ENCODE assay signal across 8 cellular contexts in the genomic region with DNA sequence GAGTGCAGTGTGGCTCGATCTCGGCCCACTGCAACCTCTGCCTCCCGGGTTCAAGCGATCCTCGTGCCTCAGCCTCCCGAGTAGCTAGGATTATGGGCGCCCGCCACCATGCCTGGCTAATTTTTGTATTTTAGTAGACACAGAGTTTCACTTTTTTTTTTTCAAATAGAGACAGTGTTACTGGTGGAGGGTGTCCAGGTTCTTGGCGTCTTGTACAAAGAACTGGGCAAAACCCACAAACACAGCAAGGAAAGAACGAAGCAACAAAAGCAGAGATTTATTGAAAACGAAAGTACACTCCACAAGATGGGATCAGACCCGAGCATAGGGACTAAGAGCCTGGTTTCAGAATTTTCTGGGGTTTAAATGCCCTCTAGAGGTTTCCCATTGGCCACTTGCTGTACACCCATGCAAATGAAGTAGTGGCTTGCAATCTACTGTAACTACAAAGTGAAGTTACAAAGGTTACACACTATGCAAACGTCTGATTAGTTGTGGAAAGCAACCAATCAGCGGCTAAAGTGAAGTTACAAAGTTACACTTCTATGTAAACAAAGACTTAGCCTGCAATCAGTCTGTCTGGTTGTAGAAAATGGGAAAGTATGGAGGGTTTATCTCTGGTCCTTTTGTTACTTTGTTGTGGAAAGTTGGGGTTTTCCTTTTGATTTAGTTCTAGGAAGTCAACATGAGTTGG.
A peak's percentile ranks its signal among the peaks of the same experiment; 100 is the strongest.
DNase-seq lines count a peak whose midpoint lies in the region; ATAC-seq and TF ChIP-seq lines count a peak whose summit lies in the region.

No MANE protein-coding gene starts in this region.

- POLR2A ChIA-PET in A673 (lab: Charles Lee; ENCODE audit: low non-redundant PET), result no interaction called here

- H3K27me3 ChIP-seq in A673 (replicated peaks; ENCODE audit: insufficient read depth, low read depth, low read length, poor library complexity) (no peaks in the 10 kb centered on the region), Peyer's patch (no peaks in the 10 kb centered on the region)

- CTCF ChIA-PET in A673 (lab: Charles Lee), result no interaction called here

- no peaks in the 10 kb centered on the region for H3K36me3 Mint-ChIP-seq in immature natural killer cell

- H3K27me3 Mint-ChIP-seq in immature natural killer cell (ENCODE audit: low read depth in 3 of 3), result peaks cover 11 to 21% (median 15%) of the 10 kb centered on the region in 3 donors

- ATAC-seq in HG02571 (IDR thresholded peaks at IDR 0.05; ENCODE audit: unreplicated experiment), result no peak
- ATAC-seq in activated CD4-positive, CD25-positive, alpha-beta regulatory T cell treated with anti-CD3 and anti-CD28 coated beads, Interleukin-2, amount 50 U/mL, for 24 hours, result no peak

- TF ChIP-seq CTCF in A673 (conservative IDR thresholded peaks at IDR 0.05; ENCODE audit: low read depth, low read length), result 0 out of 2 replicates have a peak, but pooled peaks have one; percentile 16
- no peak for TF ChIP-seq CTCF in Peyer's patch (IDR thresholded peaks at IDR 0.05)

- no peaks in the 10 kb centered on the region for H3K9me3 Mint-ChIP-seq in immature natural killer cell

- H3K4me3 Mint-ChIP-seq in immature natural killer cell, result peak overlapping the region; percentile 21 to 91 (median 61)

- H3K4me1 Mint-ChIP-seq in immature natural killer cell, result peaks cover 22 to 24% of the 10 kb centered on the region in 2 donors

- BruUV-seq in A673 (replicated peaks; lab: Mats Ljungman, UMichigan), result no TSS peak

- H3K4me3 ChIP-seq in A673 (ENCODE audit: low read depth, low read length, poor library complexity, severe bottlenecking) (no peak overlapping the region), Peyer's patch (peak overlapping the region in 2 of 4 donors; percentile 31 to 32)

- intact Hi-C loops in A673 (cut with micrococcal nuclease; ENCODE audit: unreplicated experiment), result loop anchor here (10.0 kb wide), 1 partner anchor 201 kb away; the partner anchor contains the start of gene DYRK1A

- H3K36me3 ChIP-seq in A673 (ENCODE audit: insufficient read depth, low read length, poor library complexity, severe bottlenecking), result no peaks in the 10 kb centered on the region
- H3K36me3 ChIP-seq in Peyer's patch, result no peaks in the 10 kb centered on the region

- DNase-seq in A673 (ENCODE audit: low spot score) (peak; percentile 45), EH (ENCODE audit: low read depth) (peak; percentile 77), SHP77 (lab: John Stamatoyannopoulos, UW) (peak; percentile 17 to 37), immature natural killer cell (no peak), Peyer's patch (no peak)
- no peak for DNase-seq in activated effector memory CD4-positive, alpha-beta T cell treated with Interleukin-2 at 50 U/mL for 16 hours

- H3K27ac ChIP-seq in A673 (ENCODE audit: low read depth, low read length, poor library complexity, severe bottlenecking), result no peak overlapping the region
- H3K27ac ChIP-seq in Peyer's patch, result no peak overlapping the region

- TF ChIP-seq POLR2A in Peyer's patch (IDR thresholded peaks at IDR 0.05), result no peak

- peak overlapping the region; percentile 54 to 100 (median 99) for H3K27ac Mint-ChIP-seq in immature natural killer cell

- peaks cover 12% of the 10 kb centered on the region for H3K4me1 ChIP-seq in A673 (ENCODE audit: insufficient read depth, low read length, poor library complexity, severe bottlenecking)
- H3K4me1 ChIP-seq in Peyer's patch, result peaks cover 0 to 16% (median 3%) of the 10 kb centered on the region in 4 donors

- H3K9me3 ChIP-seq in A673 (ENCODE audit: low read depth, low read length, poor library complexity, severe bottlenecking) (no peaks in the 10 kb centered on the region), Peyer's patch (no peaks in the 10 kb centered on the region)

Comparison
In these comparisons a context has a peak if more than half of its experiments do, and no peak if none do; other contexts are left out.
1. DNase-seq: peak in A673 (single experiment), EH (single experiment) and SHP77 (2 of 2); none in immature natural killer cell (0 of 3), activated effector memory CD4-positive, alpha-beta T cell treated with Interleukin-2 at 50 U/mL for 16 hours (single experiment) and Peyer's patch (0 of 3).